ENCODE assay signal across 34 cellular contexts in genomic region chr5:79841172-79841571, GRCh38.
"Had no signal": no experiment of that assay in that cellular context is flagged by ENCODE, and none has a peak within 500 bp of the region (broad histone marks: within the 10 kb centered on the region; RNA-seq: fewer than 3 reads in every experiment).

No MANE protein-coding gene starts in this region.

- H3K27me3 ChIP-seq: SJCRH30 had no signal

- H3K27ac Mint-ChIP-seq: activated B cell treated with CpG ODN at 0.5 μM for 24 hours; activated CD4-positive, alpha-beta memory T cell treated with anti-CD3 and anti-CD28 coated beads for 36 hours; activated naive CD4-positive, alpha-beta T cell treated with anti-CD3 and anti-CD28 coated beads for 36 hours; activated naive CD4-positive, alpha-beta T cell treated with anti-CD3 and anti-CD28 coated beads, Interleukin-2, amount 50 U/mL, for 72 hours; activated T-helper 1 cell treated with anti-CD3 and anti-CD28 coated beads, Interleukin-12 subunit alpha, Interleukin-12 subunit beta, Interleukin-2, Interleukin-4 antibody, amounts not matched to agents 30 ng/mL and 10 ng/mL and 1 ng/mL, durations not matched to agents 14 hours and 24 hours and 36 hours; T-cell had no signal

- H3K4me3 Mint-ChIP-seq: activated B cell treated with CpG ODN at 0.5 μM for 24 hours; activated CD4-positive, alpha-beta memory T cell treated with anti-CD3 and anti-CD28 coated beads for 36 hours; activated naive CD4-positive, alpha-beta T cell treated with anti-CD3 and anti-CD28 coated beads for 36 hours; activated T-cell treated with anti-CD3 and anti-CD28 coated beads, Interleukin-2, amount 50 U/mL, for 4 hours; activated T-helper 1 cell treated with anti-CD3 and anti-CD28 coated beads, Interleukin-12 subunit alpha, Interleukin-12 subunit beta, Interleukin-2, Interleukin-4 antibody, amounts not matched to agents 30 ng/mL and 10 ng/mL and 1 ng/mL, durations not matched to agents 14 hours and 24 hours and 36 hours; T-cell had no signal

- H3K9ac ChIP-seq: KMS-11 had no signal

- H3K9me3 ChIP-seq: adrenal gland, SJCRH30 had no signal

- DNase-seq: activated B cell treated with CpG ODN at 0.5 μM for 24 hours; activated CD4-positive, alpha-beta memory T cell treated with anti-CD3 and anti-CD28 coated beads for 36 hours; activated CD4-positive, alpha-beta T cell treated with anti-CD3 and anti-CD28 coated beads for 4 hours; activated CD4-positive, alpha-beta T cell treated with anti-CD3 and anti-CD28 coated beads, Interleukin-2, amount 50 U/mL, for 1 hour; activated CD4-positive, CD25-positive, alpha-beta regulatory T cell treated with anti-CD3 and anti-CD28 coated beads, Interleukin-2, amount 50 U/mL, for 72 hours; activated CD8-positive, alpha-beta memory T cell treated with anti-CD3 and anti-CD28 coated beads, Interleukin-2, amount 50 U/mL, for 4 hours; activated gamma-delta T cell treated with Interleukin-2 at 50 U/mL for 16 hours; activated naive CD4-positive, alpha-beta T cell treated with anti-CD3 and anti-CD28 coated beads for 36 hours; activated T-cell treated with anti-CD3 and anti-CD28 coated beads for 4 hours; activated T-cell treated with anti-CD3 and anti-CD28 coated beads, Interleukin-2, amount 50 U/mL, for 4 hours; adrenal gland; central memory CD4-positive, alpha-beta T cell; NCI-H1105; NCI-H1417 treated with DMSO at 0.1 percent for 48 hours; NCI-H187 treated with DMSO at 0.1 percent for 48 hours; NCI-H2081; NCI-H226; NCI-H446 treated with DMSO at 0.1 percent for 48 hours; NCI-H524; NCI-H69; NK-92 treated with Interleukin-12 subunit alpha and Interleukin-12 subunit beta, amount 100 ng/mL, for 24 hours; PC-9; Right ventricle myocardium superior; SJCRH30; T-cell; T-helper 2 cell; T-helper 9 cell had no signal

- H3K36me3 Mint-ChIP-seq: activated CD4-positive, alpha-beta memory T cell treated with anti-CD3 and anti-CD28 coated beads for 36 hours; activated naive CD4-positive, alpha-beta T cell treated with anti-CD3 and anti-CD28 coated beads, Interleukin-2, amount 50 U/mL, for 72 hours; brain; T-cell had no signal

- H3K4me1 Mint-ChIP-seq: activated B cell treated with CpG ODN at 0.5 μM for 24 hours, T-cell had no signal

- H3K27ac ChIP-seq: adrenal gland, KMS-11, PC-9, RWPE1, SJCRH30, SK-N-MC, VCaP had no signal

- ATAC-seq: activated naive CD4-positive, alpha-beta T cell treated with anti-CD3 and anti-CD28 coated beads, Interleukin-2, amount 50 U/mL, for 72 hours; activated T-cell treated with anti-CD3 and anti-CD28 coated beads, Interleukin-2, amount 50 U/mL, for 4 hours; T-cell had no signal

- H3K4me3 ChIP-seq: adrenal gland, PC-9, SJCRH30, SK-N-MC had no signal

- H3K9me3 Mint-ChIP-seq: activated B cell treated with CpG ODN at 0.5 μM for 24 hours; activated CD4-positive, alpha-beta memory T cell treated with anti-CD3 and anti-CD28 coated beads for 36 hours; activated naive CD4-positive, alpha-beta T cell treated with anti-CD3 and anti-CD28 coated beads for 36 hours; activated naive CD4-positive, alpha-beta T cell treated with anti-CD3 and anti-CD28 coated beads, Interleukin-2, amount 50 U/mL, for 72 hours; activated T-cell treated with anti-CD3 and anti-CD28 coated beads, Interleukin-2, amount 50 U/mL, for 4 hours; activated T-helper 1 cell treated with anti-CD3 and anti-CD28 coated beads, Interleukin-12 subunit alpha, Interleukin-12 subunit beta, Interleukin-2, Interleukin-4 antibody, amounts not matched to agents 30 ng/mL and 10 ng/mL and 1 ng/mL, durations not matched to agents 14 hours and 24 hours and 36 hours; T-cell had no signal

- H3K36me3 ChIP-seq: adrenal gland, SJCRH30 had no signal

- H2AFZ ChIP-seq: PC-9 had no signal

- H3K4me2 ChIP-seq: KMS-11, PC-9 had no signal
